Comparison of ENCODE assay signal across 11 cellular contexts in the genomic region with DNA sequence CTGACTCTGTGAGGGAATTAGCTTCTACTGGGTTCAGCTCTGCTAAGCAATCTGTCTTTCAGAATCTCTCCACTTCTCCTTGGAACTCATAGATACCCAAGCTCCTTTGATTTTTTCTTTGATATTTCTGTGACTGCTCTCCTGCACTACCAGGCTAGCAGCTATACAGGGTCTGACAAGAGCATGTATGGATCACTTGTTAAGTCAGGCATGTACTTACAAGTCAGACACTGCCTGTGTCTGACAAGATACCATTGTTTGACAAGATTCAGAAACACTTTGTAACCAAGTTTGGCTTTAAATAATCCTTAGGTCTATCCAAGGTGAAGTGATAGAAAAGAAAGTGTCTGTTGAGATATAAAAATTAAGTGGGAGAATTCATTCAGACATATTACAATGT.
A peak's percentile ranks its signal among the peaks of the same experiment; 100 is the strongest.
DNase-seq lines count a peak whose midpoint lies in the region; ATAC-seq and TF ChIP-seq lines count a peak whose summit lies in the region.
"Had no signal": no experiment of that assay in that cellular context is flagged by ENCODE, and none has a peak within 500 bp of the region (broad histone marks: within the 10 kb centered on the region; RNA-seq: fewer than 3 reads in every experiment).

No MANE protein-coding gene starts in this region.

- POLR2A ChIA-PET in CD4-positive, alpha-beta T cell (lab: Charles Lee), result interaction anchor here (0.9 to 2.0 kb wide), 4 partner anchors 21 to 457 kb away, joined by 3 to 10 read pairs (median 6); partner anchors contain the start of gene SESN1
- POLR2A ChIA-PET in Caco-2 (lab: Charles Lee), result no interaction called here

- no peak for TF ChIP-seq CTCF in CD4-positive, alpha-beta T cell (IDR thresholded peaks at IDR 0.05)
- TF ChIP-seq CTCF in dorsolateral prefrontal cortex (IDR thresholded peaks at IDR 0.05 in 54 of 56, conservative IDR thresholded peaks at IDR 0.05 in 2 of 56; ENCODE audit: low read depth in 1 of 56, partially characterized antibody in 56 of 56), result no peak
- no peak for TF ChIP-seq CTCF in endodermal cell (conservative IDR thresholded peaks at IDR 0.05)
- no peak for TF ChIP-seq CTCF in Caco-2 (IDR thresholded peaks at IDR 0.05; ENCODE audit: insufficient read depth in 1 of 2, low read depth in 1 of 2, low read length in 1 of 2, severe bottlenecking in 1 of 2, unreplicated experiment in 1 of 2)

- no peaks in the 10 kb centered on the region for H3K9me3 ChIP-seq in CD4-positive, alpha-beta T cell (ENCODE audit: control insufficient read depth, low read length)
- H3K9me3 ChIP-seq in endodermal cell (ENCODE audit: control insufficient read depth, low read length) (no peaks in the 10 kb centered on the region), Caco-2 (no peaks in the 10 kb centered on the region)

- H3K36me3 ChIP-seq in endodermal cell (ENCODE audit: control insufficient read depth, insufficient read depth, low read length), result no peaks in the 10 kb centered on the region
- no peaks in the 10 kb centered on the region for H3K36me3 ChIP-seq in Caco-2 (ENCODE audit: control insufficient read depth, insufficient read depth, low read length)

- peak overlapping the region; percentile 89 for H3K27ac Mint-ChIP-seq in CD4-positive, alpha-beta T cell
- H3K27ac Mint-ChIP-seq in endodermal cell (no peak overlapping the region), Caco-2 (ENCODE audit: unreplicated experiment) (no peak overlapping the region)
- H3K27ac Mint-ChIP-seq: HFFc6, nephron had no signal

- peak overlapping the region; percentile 26 for H3K4me3 Mint-ChIP-seq in CD4-positive, alpha-beta T cell
- H3K4me3 Mint-ChIP-seq in endodermal cell (no peak overlapping the region), Caco-2 (ENCODE audit: unreplicated experiment) (no peak overlapping the region)
- H3K4me3 Mint-ChIP-seq: HFFc6, nephron had no signal

- no peak overlapping the region for H3K9ac ChIP-seq in endodermal cell (ENCODE audit: extremely low read depth, low read length, poor library complexity, severe bottlenecking)

- no TSS peak for BruUV-seq in Caco-2 (replicated peaks; lab: Mats Ljungman, UMichigan)

- CTCF ChIA-PET in CD4-positive, alpha-beta T cell (lab: Charles Lee), result interaction anchor here (0.5 kb wide), 1 partner anchor 488 kb away, joined by 3 read pairs; no protein-coding TSS in a partner anchor
- CTCF ChIA-PET in Caco-2 (lab: Charles Lee), result interaction anchor here (1.0 kb wide), 1 partner anchor 56 kb away, joined by 8 read pairs; no protein-coding TSS in a partner anchor

- H3K9me3 Mint-ChIP-seq in CD4-positive, alpha-beta T cell, result no peaks in the 10 kb centered on the region
- H3K9me3 Mint-ChIP-seq in endodermal cell (no peaks in the 10 kb centered on the region), Caco-2 (ENCODE audit: unreplicated experiment) (no peaks in the 10 kb centered on the region)
- H3K9me3 Mint-ChIP-seq: HFFc6, nephron had no signal

- H3K4me3 ChIP-seq in dorsolateral prefrontal cortex (no peak overlapping the region), skin epidermis (no peak overlapping the region), endodermal cell (ENCODE audit: low read length) (no peak overlapping the region), Caco-2 (ENCODE audit: low read depth, low read length) (no peak overlapping the region)

- H3K27ac ChIP-seq in CD4-positive, alpha-beta T cell (ENCODE audit: low read depth, low read length), result no peak overlapping the region
- peak overlapping the region in 42 of 59 donors; percentile 2 to 85 (median 52) for H3K27ac ChIP-seq in dorsolateral prefrontal cortex
- peak overlapping the region in 13 of 21 experiments; percentile 10 to 71 (median 43) for H3K27ac ChIP-seq in skin epidermis
- H3K27ac ChIP-seq in endodermal cell (ENCODE audit: low read depth, low read length), result no peak overlapping the region

- H3K27me3 ChIP-seq in CD4-positive, alpha-beta T cell (ENCODE audit: control insufficient read depth, insufficient read depth, low read length), result no peaks in the 10 kb centered on the region
- H3K27me3 ChIP-seq in dorsolateral prefrontal cortex (no peaks in the 10 kb centered on the region), endodermal cell (ENCODE audit: control insufficient read depth, insufficient read depth, low read length, poor library complexity, severe bottlenecking) (no peaks in the 10 kb centered on the region), Caco-2 (replicated peaks; ENCODE audit: control insufficient read depth, insufficient read depth, low read length) (no peaks in the 10 kb centered on the region)

- H3K4me1 Mint-ChIP-seq in CD4-positive, alpha-beta T cell (ENCODE audit: low read depth), result peaks cover 73% of the 10 kb centered on the region
- H3K4me1 Mint-ChIP-seq in endodermal cell (peaks cover 13% of the 10 kb centered on the region), Caco-2 (ENCODE audit: low read depth, unreplicated experiment) (peaks cover 18% of the 10 kb centered on the region)

- H3K4me1 ChIP-seq in endodermal cell (ENCODE audit: control insufficient read depth, insufficient read depth, low read length), result peaks cover 3% of the 10 kb centered on the region
- peaks cover 10% of the 10 kb centered on the region for H3K4me1 ChIP-seq in Caco-2

- H3K27me3 Mint-ChIP-seq in CD4-positive, alpha-beta T cell, result no peaks in the 10 kb centered on the region
- H3K27me3 Mint-ChIP-seq in endodermal cell (ENCODE audit: insufficient read depth) (no peaks in the 10 kb centered on the region), Caco-2 (ENCODE audit: insufficient read depth, unreplicated experiment) (no peaks in the 10 kb centered on the region)

- no peak for ATAC-seq in CD4-positive, alpha-beta T cell (ENCODE audit: poor library complexity)
- ATAC-seq in HG02759 (IDR thresholded peaks at IDR 0.05; ENCODE audit: unreplicated experiment), result no peak

- intact Hi-C loops in CD4-positive, alpha-beta T cell (cut with DNase I, micrococcal nuclease), result loop anchor here in 1 of 2 experiments (10.0 kb wide), 1 partner anchor 370 kb away; the partner anchor contains the start of gene CD164
- intact Hi-C loops in dorsolateral prefrontal cortex (cut with DNase I) (no loop called here), Caco-2 (cut with micrococcal nuclease; ENCODE audit: unreplicated experiment) (no loop called here)

- H3K36me3 Mint-ChIP-seq in CD4-positive, alpha-beta T cell (ENCODE audit: low read depth), result peaks cover 1% of the 10 kb centered on the region
- H3K36me3 Mint-ChIP-seq in endodermal cell (ENCODE audit: low read depth) (no peaks in the 10 kb centered on the region), Caco-2 (ENCODE audit: insufficient read depth, unreplicated experiment) (no peaks in the 10 kb centered on the region)

- DNase-seq in CD4-positive, alpha-beta T cell, result no peak
- DNase-seq in NCI-H82 (lab: John Stamatoyannopoulos, UW) (peak; percentile 58), dorsolateral prefrontal cortex (no peak), endodermal cell (no peak), Caco-2 (no peak), cerebellum (ENCODE audit: low spot score) (no peak)
- DNase-seq: DND-41, HFFc6 had no signal

Comparison
In these comparisons a context has a peak if more than half of its experiments do, and no peak if none do; other contexts are left out.
1. H3K27ac ChIP-seq: peak in dorsolateral prefrontal cortex (42 of 59) and skin epidermis (13 of 21); none in CD4-positive, alpha-beta T cell (single experiment) and endodermal cell (single experiment).